22 cellular contexts compared by ENCODE assay signal in the genomic region with DNA sequence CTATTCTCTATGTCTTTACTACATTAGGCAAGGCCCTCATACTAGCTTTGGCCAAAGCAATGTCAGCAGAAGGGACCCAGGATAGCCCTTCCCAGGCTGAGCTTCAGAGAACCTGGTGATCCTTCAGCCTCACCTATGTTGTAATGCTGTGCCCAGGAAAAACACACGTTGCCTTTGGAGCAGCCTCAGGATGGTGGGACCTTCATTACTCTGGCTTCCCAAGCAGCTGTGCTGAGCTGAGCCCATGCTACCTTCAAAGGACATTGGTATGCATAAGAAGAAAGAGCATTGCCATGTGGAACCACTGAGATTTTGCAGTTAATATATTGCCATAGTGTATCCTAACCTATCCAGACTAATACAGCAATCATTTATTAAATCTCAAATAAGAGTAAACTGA.
"Had no signal": no experiment of that assay in that cellular context is flagged by ENCODE, and none has a peak within 500 bp of the region (broad histone marks: within the 10 kb centered on the region; RNA-seq: fewer than 3 reads in every experiment).

No MANE protein-coding gene starts in this region.

- H3K27me3 Mint-ChIP-seq: IgD-negative memory B cell had no signal

- H3K27ac ChIP-seq: HL-60, KMS-11, SJSA1, SK-N-MC had no signal

- ATAC-seq: K562 had no signal

- H3K9ac ChIP-seq: KMS-11 had no signal

- H3K27ac Mint-ChIP-seq: IgD-negative memory B cell had no signal

- DNase-seq: Kasumi-1, MM.1S, NCI-H1092 treated with DMSO at 0.1 percent for 48 hours, NCI-H146, NCI-H187, NCI-H2029, NCI-H2081 treated with DMSO at 0.1 percent for 48 hours, NCI-H2171, NCI-H226, NCI-H446, NCI-H510A, NCI-H524 treated with DMSO at 0.1 percent for 48 hours, NCI-H774, Right ventricle myocardium superior, RPMI8226, SIG-M5 had no signal

- H3K9me3 ChIP-seq: SJSA1 had no signal

- H3K36me3 ChIP-seq: SJSA1 had no signal

- H3K36me3 Mint-ChIP-seq: IgD-negative memory B cell had no signal

- H3K4me3 ChIP-seq: K562, SJSA1, SK-N-MC had no signal

- H3K4me1 Mint-ChIP-seq: IgD-negative memory B cell had no signal

- H3K4me3 Mint-ChIP-seq: IgD-negative memory B cell had no signal

- H3K4me1 ChIP-seq: SJSA1 had no signal

- H3K4me2 ChIP-seq: KMS-11 had no signal

- H3K27me3 ChIP-seq: SJSA1 had no signal
